24 cellular contexts compared by ENCODE assay signal in genomic region chr7:16204953-16205352, GRCh38.
DNase-seq lines count a peak whose midpoint lies in the region; TF ChIP-seq lines count a peak whose summit lies in the region.
"Had no signal": no experiment of that assay in that cellular context is flagged by ENCODE, and none has a peak within 500 bp of the region (broad histone marks: within the 10 kb centered on the region; RNA-seq: fewer than 3 reads in every experiment).

No MANE protein-coding gene starts in this region.

- H3K4me1 ChIP-seq in neuronal stem cell (ENCODE audit: control insufficient read depth in 2 of 2, insufficient read depth in 1 of 2, low read depth in 1 of 2, low read length in 2 of 2), result peaks cover 0 to 2% of the 10 kb centered on the region in 2 donors
- no peaks in the 10 kb centered on the region for H3K4me1 ChIP-seq in testis
- no peaks in the 10 kb centered on the region; the same call in 1 of the 2 replicates for H3K4me1 ChIP-seq in SJCRH30
- H3K4me1 ChIP-seq: SJSA1 had no signal

- H3K9me3 ChIP-seq in neuronal stem cell (replicated peaks in 1 of 2; ENCODE audit: control insufficient read depth in 2 of 2, insufficient read depth in 1 of 2, low read depth in 1 of 2, low read length in 2 of 2), result no peaks in the 10 kb centered on the region
- no peaks in the 10 kb centered on the region for H3K9me3 ChIP-seq in testis
- H3K9me3 ChIP-seq in SJCRH30 (replicated peaks), result no peaks in the 10 kb centered on the region; the same call in 1 of the 2 replicates
- H3K9me3 ChIP-seq: left ventricle myocardium inferior, SJSA1 had no signal

- no CpG with 5 or more reads among the region's 2 CpGs for WGBS in neuronal stem cell (ENCODE audit: extremely low coverage in 2 of 2, insufficient read length in 2 of 2, insufficient replicate concordance in 1 of 2), 2 donors
- 61 to 68% methylated on average over 2 of the region's 2 CpGs for WGBS in testis, 2 donors

- H3K4me3 ChIP-seq in epithelial cell of proximal tubule (ENCODE audit: low read depth, low read length) (no peak overlapping the region), neuronal stem cell (ENCODE audit: low read length in 2 of 2) (no peak overlapping the region), testis (no peak overlapping the region), SJCRH30 (no peak overlapping the region)
- H3K4me3 ChIP-seq: GM12878, left ventricle myocardium inferior, SJSA1 had no signal

- H3K9ac ChIP-seq in neuronal stem cell (ENCODE audit: low read depth, low read length, poor library complexity), result no peak overlapping the region

- no peak overlapping the region for H4K91ac ChIP-seq in neuronal stem cell (ENCODE audit: low read depth, low read length, poor library complexity)

- no peak for TF ChIP-seq POLR2A in testis (IDR thresholded peaks at IDR 0.05)

- no peak overlapping the region for H3K23ac ChIP-seq in neuronal stem cell (ENCODE audit: low read depth, low read length, poor library complexity)

- no peak overlapping the region for H2BK12ac ChIP-seq in neuronal stem cell (ENCODE audit: low read length)

- no peak overlapping the region for H3K4ac ChIP-seq in neuronal stem cell (ENCODE audit: low read length)

- intact Hi-C loops in testis (cut with DNase I; ENCODE audit: low total_unique reads), result no loop called here

- no peak overlapping the region for H3K18ac ChIP-seq in neuronal stem cell (ENCODE audit: low read length)

- H3K27me3 ChIP-seq in neuronal stem cell (ENCODE audit: control insufficient read depth in 3 of 3, insufficient read depth in 3 of 3, low read depth in 1 of 3, low read length in 3 of 3) (no peaks in the 10 kb centered on the region), testis (no peaks in the 10 kb centered on the region), SJCRH30 (no peaks in the 10 kb centered on the region)
- H3K27me3 ChIP-seq: SJSA1 had no signal

- H2BK15ac ChIP-seq in neuronal stem cell (ENCODE audit: low read length), result no peak overlapping the region

- H3K4me2 ChIP-seq in neuronal stem cell (ENCODE audit: insufficient read depth, low read length, poor library complexity, severe bottlenecking), result no peak overlapping the region

- H4K8ac ChIP-seq in neuronal stem cell (ENCODE audit: low read depth, low read length), result no peak overlapping the region

- no peak overlapping the region for H2AK5ac ChIP-seq in neuronal stem cell (ENCODE audit: low read depth, low read length)

- no peak overlapping the region for H3K14ac ChIP-seq in neuronal stem cell (ENCODE audit: low read length)

- H3K27ac ChIP-seq in neuronal stem cell (replicated peaks; ENCODE audit: low read length) (no peak overlapping the region), testis (no peak overlapping the region), SJCRH30 (no peak overlapping the region)
- H3K27ac ChIP-seq: left ventricle myocardium inferior, SJSA1 had no signal

- H3K36me3 ChIP-seq in neuronal stem cell (replicated peaks in 1 of 2; ENCODE audit: control insufficient read depth in 2 of 2, insufficient read depth in 2 of 2, low read length in 2 of 2) (no peaks in the 10 kb centered on the region), testis (ENCODE audit: low read depth, missing control alignments) (no peaks in the 10 kb centered on the region), SJCRH30 (no peaks in the 10 kb centered on the region)
- H3K36me3 ChIP-seq: left ventricle myocardium inferior, SJSA1 had no signal

- H2BK5ac ChIP-seq in neuronal stem cell (ENCODE audit: low read length), result no peak overlapping the region

- H2AFZ ChIP-seq in neuronal stem cell (ENCODE audit: low read length), result peak overlapping the region; percentile 60

- no peak overlapping the region for H2BK120ac ChIP-seq in neuronal stem cell (ENCODE audit: low read depth, low read length)

- peak; percentile 48 for DNase-seq in DMS 273 (lab: John Stamatoyannopoulos, UW; ENCODE audit: unreplicated experiment)
- peak; percentile 32 for DNase-seq in NCI-H446 treated with DMSO at 0.1 percent for 48 hours (lab: John Stamatoyannopoulos, UW)
- peak; percentile 12 for DNase-seq in epithelial cell of proximal tubule (ENCODE audit: low read depth)
- DNase-seq in neuronal stem cell (ENCODE audit: low spot score), result peak; percentile 3
- no peak for DNase-seq in testis
- no peak for DNase-seq in midbrain (lab: John Stamatoyannopoulos, UW)
- DNase-seq in activated CD4-positive, CD25-positive, alpha-beta regulatory T cell (lab: John Stamatoyannopoulos, UW), result no peak
- no peak for DNase-seq in SJCRH30
- DNase-seq: activated B cell treated with CpG ODN at 0.5 μM for 24 hours; activated gamma-delta T cell; activated naive CD8-positive, alpha-beta T cell treated with anti-CD3 and anti-CD28 coated beads for 36 hours; activated T-cell treated with anti-CD3 and anti-CD28 coated beads, Interleukin-2, amount 50 U/mL, for 4 hours; anterior cingulate cortex; CD4-positive, alpha-beta T cell; hippocampal formation; left ventricle myocardium inferior; naive B cell; NCI-H1048; occipital lobe; RPMI8226; stimulated activated naive B cell treated with anti-CD40 and anti-IgM and Interleukin-4, amounts not matched to agents 10 μg/mL and 1 μg/mL and 100 μg/mL, for 72 hours; T-cell had no signal

- H3K79me1 ChIP-seq in neuronal stem cell (ENCODE audit: low read depth, low read length), result no peaks in the 10 kb centered on the region

- TF ChIP-seq CTCF in epithelial cell of proximal tubule (conservative IDR thresholded peaks at IDR 0.05; ENCODE audit: low read depth, low read length), result no peak
- no peak for TF ChIP-seq CTCF in testis (IDR thresholded peaks at IDR 0.05)

Comparison
In these comparisons a context has a peak if more than half of its experiments do, and no peak if none do; other contexts are left out.
1. DNase-seq: peak in DMS 273 (single experiment), NCI-H446 treated with DMSO at 0.1 percent for 48 hours (single experiment), epithelial cell of proximal tubule (single experiment) and neuronal stem cell (single experiment); none in testis (single experiment), midbrain (single experiment), activated CD4-positive, CD25-positive, alpha-beta regulatory T cell (0 of 4) and SJCRH30 (0 of 2).